23 cellular contexts compared by ENCODE assay signal in genomic region chr15:99296386-99296785, GRCh38.
"Had no signal": no experiment of that assay in that cellular context is flagged by ENCODE, and none has a peak within 500 bp of the region (broad histone marks: within the 10 kb centered on the region; RNA-seq: fewer than 3 reads in every experiment).

No MANE protein-coding gene starts in this region.

- H3K4me3 ChIP-seq: esophagus squamous epithelium, heart right ventricle, ovary, tibial nerve had no signal

- H3K9me3 ChIP-seq: esophagus squamous epithelium, neutrophil, ovary, tibial nerve had no signal

- DNase-seq: activated CD4-positive, alpha-beta T cell treated with anti-CD3 and anti-CD28 coated beads for 4 hours; activated CD4-positive, alpha-beta T cell treated with anti-CD3 and anti-CD28 coated beads, Interleukin-2, amount 50 U/mL, for 48 hours; activated CD4-positive, CD25-positive, alpha-beta regulatory T cell; activated effector memory CD4-positive, alpha-beta T cell treated with Interleukin-2 at 50 U/mL for 16 hours; activated naive CD4-positive, alpha-beta T cell treated with anti-CD3 and anti-CD28 coated beads for 36 hours; activated naive CD8-positive, alpha-beta T cell treated with anti-CD3 and anti-CD28 coated beads, Interleukin-2, amount 10 ng/mL, durations not matched to agents 7 days and 5 days; activated T-cell treated with anti-CD3 and anti-CD28 coated beads, Interleukin-2, amount 50 U/mL, for 72 hours; amniotic stem cell; cerebellar nuclear complex; cortex of kidney; endodermal cell; esophagus squamous epithelium; heart right ventricle; islet precursor cell; left colon; ovary; right cardiac atrium; stimulated activated CD4-positive, alpha-beta T cell treated with anti-CD3 and anti-CD28 coated beads, Interleukin-12 subunit alpha, Interleukin-12 subunit beta, amount 100 ng/mL, for 4 hours; stimulated activated CD4-positive, alpha-beta T cell treated with anti-CD3 and anti-CD28 coated beads, Interleukin-4, amount 100 ng/mL, for 4 hours; substantia nigra had no signal

- H3K27me3 ChIP-seq: esophagus squamous epithelium, heart right ventricle, neutrophil, ovary, tibial nerve had no signal

- H3K4me1 ChIP-seq: heart right ventricle, tibial nerve had no signal

- H3K27ac ChIP-seq: heart right ventricle, neutrophil, tibial nerve had no signal

- H3K36me3 ChIP-seq: neutrophil, ovary had no signal

- ATAC-seq: activated T-cell treated with anti-CD3 and anti-CD28 coated beads, Interleukin-2, amount 50 U/mL, for 72 hours; heart right ventricle; left colon; natural killer cell treated with Interleukin-12 subunit alpha and Interleukin-12 subunit beta and Interleukin-15 and Interleukin-18, amount 100 ng/mL, for 72 hours; right cardiac atrium had no signal
